In the genomic region with DNA sequence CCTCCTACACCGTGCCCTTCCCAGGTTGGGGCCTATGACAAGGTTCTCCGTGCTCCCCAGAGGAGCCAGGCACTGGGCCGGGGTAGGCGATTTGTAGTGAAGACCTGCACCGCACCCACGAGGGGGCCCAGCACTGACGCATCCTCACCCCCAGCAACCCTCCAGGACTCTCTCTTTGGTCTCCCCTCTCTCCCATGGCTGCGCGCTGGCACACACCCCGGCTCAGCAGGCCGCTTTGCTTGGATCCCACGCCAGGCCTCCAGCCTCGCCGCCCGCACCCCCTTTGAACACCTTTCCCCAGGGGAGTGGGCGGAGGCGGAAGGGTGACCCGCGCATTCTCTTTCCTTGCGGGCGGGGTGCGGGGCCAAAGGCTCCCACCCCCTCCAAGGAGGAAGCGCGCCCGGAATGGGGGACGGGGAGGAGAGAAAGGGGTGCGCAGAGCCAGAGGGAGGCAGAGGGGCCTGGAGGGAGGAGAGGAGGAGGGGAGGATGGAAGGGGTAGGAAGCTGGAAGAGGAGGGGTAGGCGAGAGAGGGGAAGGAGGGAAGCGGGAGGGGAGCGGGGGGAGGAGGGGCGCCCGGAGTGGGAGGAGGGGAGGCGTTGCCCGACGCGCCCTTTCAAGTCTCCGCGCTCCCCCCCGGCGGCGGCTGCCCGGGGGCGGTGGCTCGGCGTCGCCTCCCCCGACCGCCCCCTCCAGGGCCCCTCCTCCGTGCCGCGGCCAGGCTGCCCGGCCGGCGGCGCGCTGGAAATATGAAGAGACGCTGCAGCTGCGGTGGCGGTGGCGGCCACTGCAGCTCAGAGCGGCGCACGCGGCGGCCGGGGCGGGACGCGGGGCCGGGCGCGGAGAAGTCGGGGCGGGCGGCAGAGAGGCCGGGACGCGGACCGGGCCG, we compare ENCODE assay signal across 1 cellular context.
TF ChIP-seq lines count a peak whose summit lies in the region.

A gene (plus strand): TSS at position 751 of the 888 bp plus-strand sequence. CDS start 347 bp downstream, outside the sequence.

TF ChIP-seq in HepG2, 621 proteins besides CTCF, POLR2A, EP300 and RAD21 (continued from another document and continues in another):
- TF ChIP-seq, protein P1, sequence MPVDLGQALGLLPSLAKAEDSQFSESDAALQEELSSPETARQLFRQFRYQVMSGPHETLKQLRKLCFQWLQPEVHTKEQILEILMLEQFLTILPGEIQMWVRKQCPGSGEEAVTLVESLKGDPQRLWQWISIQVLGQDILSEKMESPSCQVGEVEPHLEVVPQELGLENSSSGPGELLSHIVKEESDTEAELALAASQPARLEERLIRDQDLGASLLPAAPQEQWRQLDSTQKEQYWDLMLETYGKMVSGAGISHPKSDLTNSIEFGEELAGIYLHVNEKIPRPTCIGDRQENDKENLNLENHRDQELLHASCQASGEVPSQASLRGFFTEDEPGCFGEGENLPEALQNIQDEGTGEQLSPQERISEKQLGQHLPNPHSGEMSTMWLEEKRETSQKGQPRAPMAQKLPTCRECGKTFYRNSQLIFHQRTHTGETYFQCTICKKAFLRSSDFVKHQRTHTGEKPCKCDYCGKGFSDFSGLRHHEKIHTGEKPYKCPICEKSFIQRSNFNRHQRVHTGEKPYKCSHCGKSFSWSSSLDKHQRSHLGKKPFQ (CRISPR knock-in tag; IDR thresholded peaks at IDR 0.05; ENCODE audit: insufficient replicate concordance) = no peak
- TF ChIP-seq ZKSCAN1 (IDR thresholded peaks at IDR 0.05; ENCODE audit: low read length) (no peak), ZSCAN21 (CRISPR knock-in tag; IDR thresholded peaks at IDR 0.05; ENCODE audit: borderline replicate concordance) (no peak), ZNF234 (CRISPR knock-in tag; conservative IDR thresholded peaks at IDR 0.05) (no peak), SP2 (CRISPR knock-in tag; IDR thresholded peaks at IDR 0.05) (no peak), ZNF766 (CRISPR knock-in tag; IDR thresholded peaks at IDR 0.05; ENCODE audit: borderline replicate concordance) (no peak), ATM (IDR thresholded peaks at IDR 0.05; ENCODE audit: borderline replicate concordance) (no peak), ZNF790 (CRISPR knock-in tag; IDR thresholded peaks at IDR 0.05; ENCODE audit: borderline replicate concordance) (no peak), ZNF703 (CRISPR knock-in tag; IDR thresholded peaks at IDR 0.05; ENCODE audit: borderline replicate concordance) (no peak), JARID2 (CRISPR knock-in tag; IDR thresholded peaks at IDR 0.05; ENCODE audit: insufficient replicate concordance) (no peak), SP140L (CRISPR knock-in tag; IDR thresholded peaks at IDR 0.05; ENCODE audit: borderline replicate concordance) (no peak), NONO (IDR thresholded peaks at IDR 0.05) (no peak), NONO (CRISPR knock-in tag; conservative IDR thresholded peaks at IDR 0.05) (no peak), HNRNPH1 (optimal IDR thresholded peaks at IDR 0.05; ENCODE audit: low read depth, low read length) (no peak), CHCHD3 (CRISPR knock-in tag; IDR thresholded peaks at IDR 0.05) (no peak), ELF3 (CRISPR knock-in tag; IDR thresholded peaks at IDR 0.05) (no peak), ZNF816 (CRISPR knock-in tag; IDR thresholded peaks at IDR 0.05; ENCODE audit: borderline replicate concordance) (no peak), KLF13 (CRISPR knock-in tag; IDR thresholded peaks at IDR 0.05) (no peak), RXRB (CRISPR knock-in tag; IDR thresholded peaks at IDR 0.05; ENCODE audit: borderline replicate concordance) (no peak), SRSF4 (IDR thresholded peaks at IDR 0.05; ENCODE audit: low read depth, low read length, poor library complexity, severe bottlenecking) (no peak), ZNF44 (CRISPR knock-in tag; IDR thresholded peaks at IDR 0.05) (no peak), ZNF672 (CRISPR knock-in tag; IDR thresholded peaks at IDR 0.05) (no peak), PCBP2 (optimal IDR thresholded peaks at IDR 0.05; ENCODE audit: low read depth, low read length, poor library complexity, severe bottlenecking) (peak; percentile 56), PLRG1 (conservative IDR thresholded peaks at IDR 0.05) (no peak), STAG1 (CRISPR knock-in tag; IDR thresholded peaks at IDR 0.05) (no peak), RBFOX2 (IDR thresholded peaks at IDR 0.05; ENCODE audit: low read depth, low read length) (peak; percentile 76; the same call in 1 of the 2 replicates), ZBTB7A (CRISPR knock-in tag; IDR thresholded peaks at IDR 0.05) (no peak), ELF1 (CRISPR knock-in tag; IDR thresholded peaks at IDR 0.05) (no peak), NFKB2 (CRISPR knock-in tag; IDR thresholded peaks at IDR 0.05; ENCODE audit: borderline replicate concordance) (no peak), TBP (CRISPR knock-in tag; IDR thresholded peaks at IDR 0.05) (no peak), ZNF850 (CRISPR knock-in tag; conservative IDR thresholded peaks at IDR 0.05) (no peak)
- TF ChIP-seq, protein P2, sequence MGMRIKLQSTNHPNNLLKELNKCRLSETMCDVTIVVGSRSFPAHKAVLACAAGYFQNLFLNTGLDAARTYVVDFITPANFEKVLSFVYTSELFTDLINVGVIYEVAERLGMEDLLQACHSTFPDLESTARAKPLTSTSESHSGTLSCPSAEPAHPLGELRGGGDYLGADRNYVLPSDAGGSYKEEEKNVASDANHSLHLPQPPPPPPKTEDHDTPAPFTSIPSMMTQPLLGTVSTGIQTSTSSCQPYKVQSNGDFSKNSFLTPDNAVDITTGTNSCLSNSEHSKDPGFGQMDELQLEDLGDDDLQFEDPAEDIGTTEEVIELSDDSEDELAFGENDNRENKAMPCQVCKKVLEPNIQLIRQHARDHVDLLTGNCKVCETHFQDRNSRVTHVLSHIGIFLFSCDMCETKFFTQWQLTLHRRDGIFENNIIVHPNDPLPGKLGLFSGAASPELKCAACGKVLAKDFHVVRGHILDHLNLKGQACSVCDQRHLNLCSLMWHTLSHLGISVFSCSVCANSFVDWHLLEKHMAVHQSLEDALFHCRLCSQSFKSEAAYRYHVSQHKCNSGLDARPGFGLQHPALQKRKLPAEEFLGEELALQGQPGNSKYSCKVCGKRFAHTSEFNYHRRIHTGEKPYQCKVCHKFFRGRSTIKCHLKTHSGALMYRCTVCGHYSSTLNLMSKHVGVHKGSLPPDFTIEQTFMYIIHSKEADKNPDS (CRISPR knock-in tag; IDR thresholded peaks at IDR 0.05) = no peak
- TF ChIP-seq, protein P3, sequence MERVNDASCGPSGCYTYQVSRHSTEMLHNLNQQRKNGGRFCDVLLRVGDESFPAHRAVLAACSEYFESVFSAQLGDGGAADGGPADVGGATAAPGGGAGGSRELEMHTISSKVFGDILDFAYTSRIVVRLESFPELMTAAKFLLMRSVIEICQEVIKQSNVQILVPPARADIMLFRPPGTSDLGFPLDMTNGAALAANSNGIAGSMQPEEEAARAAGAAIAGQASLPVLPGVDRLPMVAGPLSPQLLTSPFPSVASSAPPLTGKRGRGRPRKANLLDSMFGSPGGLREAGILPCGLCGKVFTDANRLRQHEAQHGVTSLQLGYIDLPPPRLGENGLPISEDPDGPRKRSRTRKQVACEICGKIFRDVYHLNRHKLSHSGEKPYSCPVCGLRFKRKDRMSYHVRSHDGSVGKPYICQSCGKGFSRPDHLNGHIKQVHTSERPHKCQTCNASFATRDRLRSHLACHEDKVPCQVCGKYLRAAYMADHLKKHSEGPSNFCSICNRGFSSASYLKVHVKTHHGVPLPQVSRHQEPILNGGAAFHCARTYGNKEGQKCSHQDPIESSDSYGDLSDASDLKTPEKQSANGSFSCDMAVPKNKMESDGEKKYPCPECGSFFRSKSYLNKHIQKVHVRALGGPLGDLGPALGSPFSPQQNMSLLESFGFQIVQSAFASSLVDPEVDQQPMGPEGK (CRISPR knock-in tag; IDR thresholded peaks at IDR 0.05) = peak; percentile 77
- TF ChIP-seq, protein P4, sequence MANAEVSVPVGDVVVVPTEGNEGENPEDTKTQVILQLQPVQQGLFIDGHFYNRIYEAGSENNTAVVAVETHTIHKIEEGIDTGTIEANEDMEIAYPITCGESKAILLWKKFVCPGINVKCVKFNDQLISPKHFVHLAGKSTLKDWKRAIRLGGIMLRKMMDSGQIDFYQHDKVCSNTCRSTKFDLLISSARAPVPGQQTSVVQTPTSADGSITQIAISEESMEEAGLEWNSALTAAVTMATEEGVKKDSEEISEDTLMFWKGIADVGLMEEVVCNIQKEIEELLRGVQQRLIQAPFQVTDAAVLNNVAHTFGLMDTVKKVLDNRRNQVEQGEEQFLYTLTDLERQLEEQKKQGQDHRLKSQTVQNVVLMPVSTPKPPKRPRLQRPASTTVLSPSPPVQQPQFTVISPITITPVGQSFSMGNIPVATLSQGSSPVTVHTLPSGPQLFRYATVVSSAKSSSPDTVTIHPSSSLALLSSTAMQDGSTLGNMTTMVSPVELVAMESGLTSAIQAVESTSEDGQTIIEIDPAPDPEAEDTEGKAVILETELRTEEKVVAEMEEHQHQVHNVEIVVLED (CRISPR knock-in tag; IDR thresholded peaks at IDR 0.05; ENCODE audit: borderline replicate concordance) = no peak
- TF ChIP-seq, protein P5, sequence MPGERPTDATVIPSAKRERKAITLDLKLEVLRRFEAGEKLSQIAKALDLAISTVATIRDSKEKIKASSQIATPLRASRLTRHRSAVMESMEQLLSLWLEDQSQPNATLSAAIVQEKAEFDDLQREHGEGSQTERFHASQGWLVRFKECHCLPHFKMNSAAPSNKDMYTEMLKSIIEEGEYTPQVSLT (CRISPR knock-in tag; IDR thresholded peaks at IDR 0.05; ENCODE audit: borderline replicate concordance, low read depth) = no peak
- TF ChIP-seq, protein P6, sequence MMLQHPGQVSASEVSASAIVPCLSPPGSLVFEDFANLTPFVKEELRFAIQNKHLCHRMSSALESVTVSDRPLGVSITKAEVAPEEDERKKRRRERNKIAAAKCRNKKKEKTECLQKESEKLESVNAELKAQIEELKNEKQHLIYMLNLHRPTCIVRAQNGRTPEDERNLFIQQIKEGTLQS (CRISPR knock-in tag; IDR thresholded peaks at IDR 0.05) = no peak
- TF ChIP-seq, protein P7, sequence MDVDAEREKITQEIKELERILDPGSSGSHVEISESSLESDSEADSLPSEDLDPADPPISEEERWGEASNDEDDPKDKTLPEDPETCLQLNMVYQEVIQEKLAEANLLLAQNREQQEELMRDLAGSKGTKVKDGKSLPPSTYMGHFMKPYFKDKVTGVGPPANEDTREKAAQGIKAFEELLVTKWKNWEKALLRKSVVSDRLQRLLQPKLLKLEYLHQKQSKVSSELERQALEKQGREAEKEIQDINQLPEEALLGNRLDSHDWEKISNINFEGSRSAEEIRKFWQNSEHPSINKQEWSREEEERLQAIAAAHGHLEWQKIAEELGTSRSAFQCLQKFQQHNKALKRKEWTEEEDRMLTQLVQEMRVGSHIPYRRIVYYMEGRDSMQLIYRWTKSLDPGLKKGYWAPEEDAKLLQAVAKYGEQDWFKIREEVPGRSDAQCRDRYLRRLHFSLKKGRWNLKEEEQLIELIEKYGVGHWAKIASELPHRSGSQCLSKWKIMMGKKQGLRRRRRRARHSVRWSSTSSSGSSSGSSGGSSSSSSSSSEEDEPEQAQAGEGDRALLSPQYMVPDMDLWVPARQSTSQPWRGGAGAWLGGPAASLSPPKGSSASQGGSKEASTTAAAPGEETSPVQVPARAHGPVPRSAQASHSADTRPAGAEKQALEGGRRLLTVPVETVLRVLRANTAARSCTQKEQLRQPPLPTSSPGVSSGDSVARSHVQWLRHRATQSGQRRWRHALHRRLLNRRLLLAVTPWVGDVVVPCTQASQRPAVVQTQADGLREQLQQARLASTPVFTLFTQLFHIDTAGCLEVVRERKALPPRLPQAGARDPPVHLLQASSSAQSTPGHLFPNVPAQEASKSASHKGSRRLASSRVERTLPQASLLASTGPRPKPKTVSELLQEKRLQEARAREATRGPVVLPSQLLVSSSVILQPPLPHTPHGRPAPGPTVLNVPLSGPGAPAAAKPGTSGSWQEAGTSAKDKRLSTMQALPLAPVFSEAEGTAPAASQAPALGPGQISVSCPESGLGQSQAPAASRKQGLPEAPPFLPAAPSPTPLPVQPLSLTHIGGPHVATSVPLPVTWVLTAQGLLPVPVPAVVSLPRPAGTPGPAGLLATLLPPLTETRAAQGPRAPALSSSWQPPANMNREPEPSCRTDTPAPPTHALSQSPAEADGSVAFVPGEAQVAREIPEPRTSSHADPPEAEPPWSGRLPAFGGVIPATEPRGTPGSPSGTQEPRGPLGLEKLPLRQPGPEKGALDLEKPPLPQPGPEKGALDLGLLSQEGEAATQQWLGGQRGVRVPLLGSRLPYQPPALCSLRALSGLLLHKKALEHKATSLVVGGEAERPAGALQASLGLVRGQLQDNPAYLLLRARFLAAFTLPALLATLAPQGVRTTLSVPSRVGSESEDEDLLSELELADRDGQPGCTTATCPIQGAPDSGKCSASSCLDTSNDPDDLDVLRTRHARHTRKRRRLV (CRISPR knock-in tag; IDR thresholded peaks at IDR 0.05) = no peak
- TF ChIP-seq, protein P8, sequence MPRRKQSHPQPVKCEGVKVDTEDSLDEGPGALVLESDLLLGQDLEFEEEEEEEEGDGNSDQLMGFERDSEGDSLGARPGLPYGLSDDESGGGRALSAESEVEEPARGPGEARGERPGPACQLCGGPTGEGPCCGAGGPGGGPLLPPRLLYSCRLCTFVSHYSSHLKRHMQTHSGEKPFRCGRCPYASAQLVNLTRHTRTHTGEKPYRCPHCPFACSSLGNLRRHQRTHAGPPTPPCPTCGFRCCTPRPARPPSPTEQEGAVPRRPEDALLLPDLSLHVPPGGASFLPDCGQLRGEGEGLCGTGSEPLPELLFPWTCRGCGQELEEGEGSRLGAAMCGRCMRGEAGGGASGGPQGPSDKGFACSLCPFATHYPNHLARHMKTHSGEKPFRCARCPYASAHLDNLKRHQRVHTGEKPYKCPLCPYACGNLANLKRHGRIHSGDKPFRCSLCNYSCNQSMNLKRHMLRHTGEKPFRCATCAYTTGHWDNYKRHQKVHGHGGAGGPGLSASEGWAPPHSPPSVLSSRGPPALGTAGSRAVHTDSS (CRISPR knock-in tag; conservative IDR thresholded peaks at IDR 0.05) = no peak
- TF ChIP-seq, protein P9, sequence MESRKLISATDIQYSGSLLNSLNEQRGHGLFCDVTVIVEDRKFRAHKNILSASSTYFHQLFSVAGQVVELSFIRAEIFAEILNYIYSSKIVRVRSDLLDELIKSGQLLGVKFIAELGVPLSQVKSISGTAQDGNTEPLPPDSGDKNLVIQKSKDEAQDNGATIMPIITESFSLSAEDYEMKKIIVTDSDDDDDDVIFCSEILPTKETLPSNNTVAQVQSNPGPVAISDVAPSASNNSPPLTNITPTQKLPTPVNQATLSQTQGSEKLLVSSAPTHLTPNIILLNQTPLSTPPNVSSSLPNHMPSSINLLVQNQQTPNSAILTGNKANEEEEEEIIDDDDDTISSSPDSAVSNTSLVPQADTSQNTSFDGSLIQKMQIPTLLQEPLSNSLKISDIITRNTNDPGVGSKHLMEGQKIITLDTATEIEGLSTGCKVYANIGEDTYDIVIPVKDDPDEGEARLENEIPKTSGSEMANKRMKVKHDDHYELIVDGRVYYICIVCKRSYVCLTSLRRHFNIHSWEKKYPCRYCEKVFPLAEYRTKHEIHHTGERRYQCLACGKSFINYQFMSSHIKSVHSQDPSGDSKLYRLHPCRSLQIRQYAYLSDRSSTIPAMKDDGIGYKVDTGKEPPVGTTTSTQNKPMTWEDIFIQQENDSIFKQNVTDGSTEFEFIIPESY (CRISPR knock-in tag; IDR thresholded peaks at IDR 0.05) = peak; percentile 54; the same call in 1 of the 2 replicates
- TF ChIP-seq, protein P10, sequence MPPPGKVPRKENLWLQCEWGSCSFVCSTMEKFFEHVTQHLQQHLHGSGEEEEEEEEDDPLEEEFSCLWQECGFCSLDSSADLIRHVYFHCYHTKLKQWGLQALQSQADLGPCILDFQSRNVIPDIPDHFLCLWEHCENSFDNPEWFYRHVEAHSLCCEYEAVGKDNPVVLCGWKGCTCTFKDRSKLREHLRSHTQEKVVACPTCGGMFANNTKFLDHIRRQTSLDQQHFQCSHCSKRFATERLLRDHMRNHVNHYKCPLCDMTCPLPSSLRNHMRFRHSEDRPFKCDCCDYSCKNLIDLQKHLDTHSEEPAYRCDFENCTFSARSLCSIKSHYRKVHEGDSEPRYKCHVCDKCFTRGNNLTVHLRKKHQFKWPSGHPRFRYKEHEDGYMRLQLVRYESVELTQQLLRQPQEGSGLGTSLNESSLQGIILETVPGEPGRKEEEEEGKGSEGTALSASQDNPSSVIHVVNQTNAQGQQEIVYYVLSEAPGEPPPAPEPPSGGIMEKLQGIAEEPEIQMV (CRISPR knock-in tag; IDR thresholded peaks at IDR 0.05; ENCODE audit: low read depth) = no peak
